ENCODE assay signal across 16 cellular contexts in genomic region chr15:92076536-92076935, GRCh38.
A peak's percentile ranks its signal among the peaks of the same experiment; 100 is the strongest.
DNase-seq lines count a peak whose midpoint lies in the region; ATAC-seq and TF ChIP-seq lines count a peak whose summit lies in the region.
"Had no signal": no experiment of that assay in that cellular context is flagged by ENCODE, and none has a peak within 500 bp of the region (broad histone marks: within the 10 kb centered on the region; RNA-seq: fewer than 3 reads in every experiment).

No MANE protein-coding gene starts in this region.

- H3K4me3 Mint-ChIP-seq in progenitor cell of endocrine pancreas (ENCODE audit: low read depth), result no peak overlapping the region

- peaks cover 0 to 55% of the 10 kb centered on the region in 2 donors for H3K4me1 ChIP-seq in right atrium auricular region
- peaks cover 0 to 2% of the 10 kb centered on the region in 2 donors for H3K4me1 ChIP-seq in neuronal stem cell (ENCODE audit: control insufficient read depth in 2 of 2, insufficient read depth in 1 of 2, low read depth in 1 of 2, low read length in 2 of 2)

- peaks cover 1% of the 10 kb centered on the region for H3K4me1 Mint-ChIP-seq in progenitor cell of endocrine pancreas (ENCODE audit: low read depth)

- no peak overlapping the region for H2BK15ac ChIP-seq in neuronal stem cell (ENCODE audit: low read length)

- H2AK5ac ChIP-seq in neuronal stem cell (ENCODE audit: low read depth, low read length), result peak overlapping the region; percentile 8

- peak; percentile 29 to 43 for ATAC-seq in left cardiac atrium

- no peaks in the 10 kb centered on the region for H3K36me3 Mint-ChIP-seq in progenitor cell of endocrine pancreas (ENCODE audit: insufficient read depth)
- H3K36me3 Mint-ChIP-seq: CD4-positive, CD25-positive, alpha-beta regulatory T cell; T-cell had no signal

- TF ChIP-seq POLR2A in erythroblast (IDR thresholded peaks at IDR 0.05; ENCODE audit: low read length), result no peak

- H3K9me3 ChIP-seq in right atrium auricular region (no peaks in the 10 kb centered on the region), neuronal stem cell (replicated peaks in 1 of 2; ENCODE audit: control insufficient read depth in 2 of 2, insufficient read depth in 1 of 2, low read depth in 1 of 2, low read length in 2 of 2) (no peaks in the 10 kb centered on the region)

- H3K79me1 ChIP-seq in neuronal stem cell (ENCODE audit: low read depth, low read length), result no peaks in the 10 kb centered on the region

- no peak overlapping the region for H4K8ac ChIP-seq in neuronal stem cell (ENCODE audit: low read depth, low read length)

- no peak overlapping the region for H3K27ac Mint-ChIP-seq in progenitor cell of endocrine pancreas
- H3K27ac Mint-ChIP-seq: T-cell had no signal

- H3K36me3 ChIP-seq in right atrium auricular region (no peaks in the 10 kb centered on the region), neuronal stem cell (replicated peaks in 1 of 2; ENCODE audit: control insufficient read depth in 2 of 2, insufficient read depth in 2 of 2, low read length in 2 of 2) (no peaks in the 10 kb centered on the region)

- peaks cover 31% of the 10 kb centered on the region for H3K27me3 Mint-ChIP-seq in progenitor cell of endocrine pancreas
- H3K27me3 Mint-ChIP-seq: CD4-positive, CD25-positive, alpha-beta regulatory T cell; T-cell had no signal

- no peak overlapping the region for H3K4ac ChIP-seq in neuronal stem cell (ENCODE audit: low read length)

- no peaks in the 10 kb centered on the region for H3K27me3 ChIP-seq in right atrium auricular region
- peaks cover 0 to 3% (median 0%) of the 10 kb centered on the region in 3 experiments for H3K27me3 ChIP-seq in neuronal stem cell (ENCODE audit: control insufficient read depth in 3 of 3, insufficient read depth in 3 of 3, low read depth in 1 of 3, low read length in 3 of 3)

- no peak for DNase-seq in left cardiac atrium
- no peak for DNase-seq in right atrium auricular region (ENCODE audit: low spot score)
- peak; percentile 25 for DNase-seq in NCI-H1092 treated with DMSO at 0.1 percent for 48 hours (lab: John Stamatoyannopoulos, UW)
- peak; percentile 48 for DNase-seq in RPMI8226
- DNase-seq in neuronal stem cell (ENCODE audit: low spot score), result no peak
- no peak for DNase-seq in erythroblast (lab: John Stamatoyannopoulos, UW)
- DNase-seq in HK-2 (ENCODE audit: unreplicated experiment), result no peak
- no peak for DNase-seq in progenitor cell of endocrine pancreas (ENCODE audit: low spot score, unreplicated experiment)
- DNase-seq: ACHN; CD4-positive, CD25-positive, alpha-beta regulatory T cell; DMS79; GM23248; KG1; NCI-H146; T-cell had no signal

- no peak overlapping the region for H3K18ac ChIP-seq in neuronal stem cell (ENCODE audit: low read length)

- no peak overlapping the region for H4K91ac ChIP-seq in neuronal stem cell (ENCODE audit: low read depth, low read length, poor library complexity)

- no peak overlapping the region for H3K4me2 ChIP-seq in neuronal stem cell (ENCODE audit: insufficient read depth, low read length, poor library complexity, severe bottlenecking)

- intact Hi-C loops in left cardiac atrium (cut with DNase I), result loop anchor here (5.0 to 10.0 kb wide), 5 partner anchors 52 to 372 kb away; partner anchors contain the start of gene SLCO3A1 (in 1 of the 2)

- no peak overlapping the region for H3K14ac ChIP-seq in neuronal stem cell (ENCODE audit: low read length)

- WGBS in neuronal stem cell (ENCODE audit: extremely low coverage in 2 of 2, insufficient read length in 2 of 2, insufficient replicate concordance in 1 of 2), 2 donors, result 100% methylated on average over 1 of the region's 8 CpGs; no CpG with 5 or more reads in 1 of the 2 donors

- no peak overlapping the region for H2BK120ac ChIP-seq in neuronal stem cell (ENCODE audit: low read depth, low read length)

- H2BK12ac ChIP-seq in neuronal stem cell (ENCODE audit: low read length), result no peak overlapping the region

- TF ChIP-seq CTCF in right atrium auricular region (IDR thresholded peaks at IDR 0.05), result no peak
- TF ChIP-seq CTCF in progenitor cell of endocrine pancreas (IDR thresholded peaks at IDR 0.05; ENCODE audit: unreplicated experiment), result no peak

- no peak overlapping the region for H2BK5ac ChIP-seq in neuronal stem cell (ENCODE audit: low read length)

- H3K27ac ChIP-seq in right atrium auricular region (no peak overlapping the region), neuronal stem cell (replicated peaks; ENCODE audit: low read length) (no peak overlapping the region)
- H3K27ac ChIP-seq: GM23248, SK-N-MC had no signal

- H3K9me3 Mint-ChIP-seq in progenitor cell of endocrine pancreas (ENCODE audit: low read depth), result no peaks in the 10 kb centered on the region
- H3K9me3 Mint-ChIP-seq: CD4-positive, CD25-positive, alpha-beta regulatory T cell; T-cell had no signal

- no peak overlapping the region for H3K23ac ChIP-seq in neuronal stem cell (ENCODE audit: low read depth, low read length, poor library complexity)

- H2AFZ ChIP-seq in neuronal stem cell (ENCODE audit: low read length), result no peak overlapping the region
- H2AFZ ChIP-seq: GM23248 had no signal

- H3K9ac ChIP-seq in neuronal stem cell (ENCODE audit: low read depth, low read length, poor library complexity), result no peak overlapping the region
- H3K9ac ChIP-seq: GM23248 had no signal

- H3K4me3 ChIP-seq in right atrium auricular region (no peak overlapping the region), neuronal stem cell (ENCODE audit: low read length in 2 of 2) (no peak overlapping the region)
- H3K4me3 ChIP-seq: GM23248, SK-N-MC had no signal

Comparison
In these comparisons a context has a peak if more than half of its experiments do, and no peak if none do; other contexts are left out.
1. DNase-seq: peak in NCI-H1092 treated with DMSO at 0.1 percent for 48 hours (single experiment) and RPMI8226 (single experiment); none in left cardiac atrium (single experiment), right atrium auricular region (single experiment), neuronal stem cell (single experiment), erythroblast (0 of 2), HK-2 (single experiment) and progenitor cell of endocrine pancreas (single experiment).